13 cellular contexts compared by ENCODE assay signal in the genomic region with DNA sequence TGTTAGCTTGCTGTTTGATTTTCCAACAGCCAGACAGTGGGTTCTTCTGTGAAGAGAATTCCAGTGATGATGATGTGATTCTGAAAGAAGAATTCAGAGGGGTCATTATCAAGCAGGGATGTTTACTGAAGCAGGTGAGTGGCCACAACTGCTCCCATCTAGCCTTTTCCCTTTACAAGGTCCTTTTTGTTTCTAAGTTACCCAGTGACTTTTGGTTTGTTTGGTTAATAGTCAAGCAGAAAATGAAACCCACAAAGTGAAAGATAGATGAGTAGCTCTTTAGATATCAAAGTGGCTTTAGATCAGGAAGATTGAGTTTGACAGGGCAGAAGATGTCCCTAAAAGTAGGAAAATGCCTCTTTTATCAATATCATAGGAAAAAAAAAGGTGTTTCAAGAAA. TPM values are rescaled to one million over a fixed set of nuclear protein-coding genes. Genes with fewer than 3 reads are reported as not detected.
DNase-seq lines count a peak whose midpoint lies in the region; ATAC-seq and TF ChIP-seq lines count a peak whose summit lies in the region.
"Had no signal": no experiment of that assay in that cellular context is flagged by ENCODE, and none has a peak within 500 bp of the region (broad histone marks: within the 10 kb centered on the region; RNA-seq: fewer than 3 reads in every experiment).

No MANE protein-coding gene starts in this region.

- peak overlapping the region in 3 of 4 donors; percentile 57 to 72 (median 65) for H3K27ac ChIP-seq in upper lobe of left lung
- H3K27ac ChIP-seq: ascending aorta had no signal

- in situ Hi-C loops in G401 (cut with HindIII; ENCODE audit: low sequenced_read_pairs) = no loop called here

- peaks cover 29% of the 10 kb centered on the region for H3K27me3 Mint-ChIP-seq in activated naive CD4-positive, alpha-beta T cell treated with anti-CD3 and anti-CD28 coated beads, Interleukin-2, amount 10 ng/mL, durations not matched to agents 7 days and 5 days
- H3K27me3 Mint-ChIP-seq in activated CD4-positive, alpha-beta memory T cell treated with anti-CD3 and anti-CD28 coated beads, Interleukin-2, amount 10 ng/mL, durations not matched to agents 7 days and 5 days = peaks cover 6% of the 10 kb centered on the region

- H3K27ac Mint-ChIP-seq in activated naive CD4-positive, alpha-beta T cell treated with anti-CD3 and anti-CD28 coated beads, Interleukin-2, amount 10 ng/mL, durations not matched to agents 7 days and 5 days = peak overlapping the region; percentile 79
- peak overlapping the region; percentile 48 for H3K27ac Mint-ChIP-seq in activated CD4-positive, alpha-beta memory T cell treated with anti-CD3 and anti-CD28 coated beads, Interleukin-2, amount 10 ng/mL, durations not matched to agents 7 days and 5 days

- H3K9me3 Mint-ChIP-seq in activated naive CD4-positive, alpha-beta T cell treated with anti-CD3 and anti-CD28 coated beads, Interleukin-2, amount 10 ng/mL, durations not matched to agents 7 days and 5 days = no peaks in the 10 kb centered on the region
- H3K9me3 Mint-ChIP-seq in activated CD4-positive, alpha-beta memory T cell treated with anti-CD3 and anti-CD28 coated beads, Interleukin-2, amount 10 ng/mL, durations not matched to agents 7 days and 5 days = no peaks in the 10 kb centered on the region

- H3K36me3 Mint-ChIP-seq in activated naive CD4-positive, alpha-beta T cell treated with anti-CD3 and anti-CD28 coated beads, Interleukin-2, amount 10 ng/mL, durations not matched to agents 7 days and 5 days = no peaks in the 10 kb centered on the region
- peaks cover 14% of the 10 kb centered on the region for H3K36me3 Mint-ChIP-seq in activated CD4-positive, alpha-beta memory T cell treated with anti-CD3 and anti-CD28 coated beads, Interleukin-2, amount 10 ng/mL, durations not matched to agents 7 days and 5 days (ENCODE audit: low read depth)

- no peak overlapping the region for H3K4me3 ChIP-seq in upper lobe of left lung
- no peak overlapping the region for H3K4me3 ChIP-seq in H7 (ENCODE audit: insufficient read depth, low read depth, low read length)
- H3K4me3 ChIP-seq: ascending aorta, smooth muscle cell had no signal

- POLR2A ChIA-PET in activated CD4-positive, alpha-beta memory T cell treated with anti-CD3 and anti-CD28 coated beads, Interleukin-2, amount 10 ng/mL, durations not matched to agents 7 days and 5 days (lab: Charles Lee) = interaction anchor here (0.7 to 2.1 kb wide), 4 partner anchors 9 to 80 kb away, joined by 3 to 6 read pairs (median 4); partner anchors contain the start of genes APLF and FBXO48

- no peaks in the 10 kb centered on the region for H3K36me3 ChIP-seq in upper lobe of left lung
- H3K36me3 ChIP-seq in H7 (replicated peaks; ENCODE audit: control insufficient read depth, insufficient read depth, low read length) = no peaks in the 10 kb centered on the region
- H3K36me3 ChIP-seq: ascending aorta had no signal

- TF ChIP-seq EP300 in upper lobe of left lung (IDR thresholded peaks at IDR 0.05) = no peak

- H3K4me1 Mint-ChIP-seq in activated naive CD4-positive, alpha-beta T cell treated with anti-CD3 and anti-CD28 coated beads, Interleukin-2, amount 10 ng/mL, durations not matched to agents 7 days and 5 days = peaks cover 38% of the 10 kb centered on the region
- peaks cover 40% of the 10 kb centered on the region for H3K4me1 Mint-ChIP-seq in activated CD4-positive, alpha-beta memory T cell treated with anti-CD3 and anti-CD28 coated beads, Interleukin-2, amount 10 ng/mL, durations not matched to agents 7 days and 5 days

- DNase-seq in activated naive CD4-positive, alpha-beta T cell treated with anti-CD3 and anti-CD28 coated beads, Interleukin-2, amount 10 ng/mL, durations not matched to agents 7 days and 5 days = no peak
- DNase-seq in activated naive CD4-positive, alpha-beta T cell (lab: John Stamatoyannopoulos, UW) = no peak
- DNase-seq in activated CD4-positive, alpha-beta memory T cell treated with anti-CD3 and anti-CD28 coated beads, Interleukin-2, amount 10 ng/mL, durations not matched to agents 7 days and 5 days = no peak
- DNase-seq in upper lobe of left lung (no peak), G401 (ENCODE audit: low spot score) (no peak), H7 (no peak)
- DNase-seq: activated CD4-positive, CD25-positive, alpha-beta regulatory T cell; NCI-H226; SHP77 had no signal

- H3K4me3 Mint-ChIP-seq in activated naive CD4-positive, alpha-beta T cell treated with anti-CD3 and anti-CD28 coated beads, Interleukin-2, amount 10 ng/mL, durations not matched to agents 7 days and 5 days = no peak overlapping the region
- no peak overlapping the region for H3K4me3 Mint-ChIP-seq in activated CD4-positive, alpha-beta memory T cell treated with anti-CD3 and anti-CD28 coated beads, Interleukin-2, amount 10 ng/mL, durations not matched to agents 7 days and 5 days

- no peaks in the 10 kb centered on the region for H3K27me3 ChIP-seq in upper lobe of left lung
- H3K27me3 ChIP-seq in H7 (ENCODE audit: control insufficient read depth, insufficient read depth, low read length) = no peaks in the 10 kb centered on the region; the same call in 1 of the 2 replicates
- H3K27me3 ChIP-seq: ascending aorta had no signal

- H3K9me3 ChIP-seq in upper lobe of left lung = no peaks in the 10 kb centered on the region
- H3K9me3 ChIP-seq: ascending aorta had no signal

- ATAC-seq in HG02938 (IDR thresholded peaks at IDR 0.05; ENCODE audit: unreplicated experiment) = peak; percentile 41
- ATAC-seq in upper lobe of left lung (ENCODE audit: low FRiP score in 2 of 2) = no peak
- ATAC-seq in HG03139 (IDR thresholded peaks at IDR 0.05; ENCODE audit: unreplicated experiment) = no peak

- no peak for TF ChIP-seq CTCF in upper lobe of left lung (IDR thresholded peaks at IDR 0.05)

- TF ChIP-seq POLR2A in upper lobe of left lung (IDR thresholded peaks at IDR 0.05) = no peak

- CTCF ChIA-PET in activated naive CD4-positive, alpha-beta T cell treated with anti-CD3 and anti-CD28 coated beads, Interleukin-2, amount 10 ng/mL, durations not matched to agents 7 days and 5 days (lab: Charles Lee) = interaction anchor here (4.1 kb wide), 1 partner anchor 52 kb away, joined by 17 read pairs; no protein-coding TSS in a partner anchor
- CTCF ChIA-PET in activated CD4-positive, alpha-beta memory T cell treated with anti-CD3 and anti-CD28 coated beads, Interleukin-2, amount 10 ng/mL, durations not matched to agents 7 days and 5 days (lab: Charles Lee) = interaction anchor here (0.6 to 1.8 kb wide), 3 partner anchors 44 to 528 kb away, joined by 3 to 10 read pairs (median 3); no protein-coding TSS in a partner anchor

- H3K4me1 ChIP-seq in upper lobe of left lung = peaks cover 3 to 12% (median 5%) of the 10 kb centered on the region in 4 donors
- H3K4me1 ChIP-seq: ascending aorta had no signal

RNA-seq across cellular contexts. Expression of gene PLEK, which starts 23.3 kb away (rescaled TPM):
- 10 to 100 TPM in 1 of 2 experiments, 1 to 10 TPM in 1; 9.5 to 10.9 TPM for total RNA-seq in activated CD4-positive, alpha-beta memory T cell treated with anti-CD3 and anti-CD28 coated beads, Interleukin-2, amount 10 ng/mL, durations not matched to agents 7 days and 5 days
- total RNA-seq in upper lobe of left lung = 10 to 100 TPM; 12.4 to 45.6 (median 17.0) TPM
- not detected in 2 replicates for total RNA-seq in G401 (2014; rRNA removed; shearing (Covaris generic))
- not detected in 2 replicates for total RNA-seq in H7 (2014; rRNA removed; shearing (Covaris generic))
- total RNA-seq: smooth muscle cell had no signal

Comparison
In these comparisons a context has a peak if more than half of its experiments do, and no peak if none do; other contexts are left out.
1. RNA of gene PLEK, which starts 23.3 kb away (total RNA-seq): 12.4 to 45.6 TPM in upper lobe of left lung and 9.5 to 10.9 TPM in activated CD4-positive, alpha-beta memory T cell treated with anti-CD3 and anti-CD28 coated beads, Interleukin-2, amount 10 ng/mL, durations not matched to agents 7 days and 5 days; not detected in G401 and not detected in H7; every median in the first group is over 10 times any median in the second.